Comparison of ENCODE assay signal across 8 cellular contexts in genomic region chr13:40668335-40668734, GRCh38. TPM values are rescaled to one million over a fixed set of nuclear protein-coding genes. Genes with fewer than 3 reads are reported as not detected.
DNase-seq lines count a peak whose midpoint lies in the region; TF ChIP-seq lines count a peak whose summit lies in the region.

No MANE protein-coding gene starts in this region.

- H3K27ac ChIP-seq in HEK293 (ENCODE audit: extremely low read depth, low read depth, low read length) = no peak overlapping the region
- no peak overlapping the region for H3K27ac ChIP-seq in cardiac muscle cell
- no peak overlapping the region for H3K27ac ChIP-seq in WERI-Rb-1

- DNase-seq in AG04449 (ENCODE audit: low read depth, low spot score) (no peak), cardiac muscle cell (ENCODE audit: low read depth in 1 of 2, low spot score in 1 of 2) (peak in 1 of 2 donors; percentile 41), WERI-Rb-1 (no peak), NCI-H526 treated with DMSO at 0.1 percent for 48 hours (lab: John Stamatoyannopoulos, UW) (no peak), putamen (ENCODE audit: low spot score) (no peak)
- DNase-seq in activated CD8-positive, alpha-beta memory T cell treated with anti-CD3 and anti-CD28 coated beads for 24 hours = peak; percentile 70
- peak; percentile 25 for DNase-seq in stimulated activated CD8-positive, alpha-beta memory T cell treated with anti-CD3 and anti-CD28 coated beads, Interleukin-12 subunit alpha, Interleukin-12 subunit beta, amount 100 ng/mL, for 1 hour (ENCODE audit: low read depth)

- no peak overlapping the region for H3K4me3 ChIP-seq in AG04449 (ENCODE audit: low read depth, low read length)
- H3K4me3 ChIP-seq in HEK293 (ENCODE audit: low read depth, low read length) = no peak overlapping the region
- H3K4me3 ChIP-seq in cardiac muscle cell = no peak overlapping the region
- no peak overlapping the region for H3K4me3 ChIP-seq in WERI-Rb-1 (ENCODE audit: low read depth, low read length)

- POLR2A ChIA-PET in AG04449 (lab: Yijun Ruan, JAX) = no interaction called here
- POLR2A ChIA-PET in HEK293 (lab: Yijun Ruan, JAX) = no interaction called here

- H3K27me3 ChIP-seq in cardiac muscle cell = no peaks in the 10 kb centered on the region
- no peaks in the 10 kb centered on the region for H3K27me3 ChIP-seq in WERI-Rb-1 (ENCODE audit: insufficient read depth, low read depth, severe bottlenecking)

- CTCF ChIA-PET in AG04449 (lab: Yijun Ruan, JAX) (interaction anchor here (1.1 to 2.8 kb wide), 2 partner anchors 14 to 726 kb away, joined by 5 to 16 read pairs; no protein-coding TSS in a partner anchor), HEK293 (lab: Yijun Ruan, JAX) (interaction anchor here (0.6 to 1.3 kb wide), 5 partner anchors 11 to 607 kb away, joined by 3 to 5 read pairs (median 4); no protein-coding TSS in a partner anchor)

- H3K9me3 ChIP-seq in HEK293 (ENCODE audit: control insufficient read depth, insufficient read depth, low read depth, low read length) = no peaks in the 10 kb centered on the region
- H3K9me3 ChIP-seq in cardiac muscle cell (ENCODE audit: low read depth) = no peaks in the 10 kb centered on the region
- no peaks in the 10 kb centered on the region for H3K9me3 ChIP-seq in WERI-Rb-1 (ENCODE audit: severe bottlenecking)

- H3K36me3 ChIP-seq in HEK293 (ENCODE audit: control insufficient read depth in 2 of 2, insufficient read depth in 1 of 2, low read length in 2 of 2) = no peaks in the 10 kb centered on the region
- no peaks in the 10 kb centered on the region for H3K36me3 ChIP-seq in cardiac muscle cell
- no peaks in the 10 kb centered on the region for H3K36me3 ChIP-seq in WERI-Rb-1

- peak; percentile 35 for TF ChIP-seq CTCF in AG04449 (IDR thresholded peaks at IDR 0.05; ENCODE audit: insufficient read depth, low read length, missing control alignments)
- TF ChIP-seq CTCF in HEK293 (tag by site-specific recombination; IDR thresholded peaks at IDR 0.05) = no peak
- peak; percentile 61 for TF ChIP-seq CTCF in cardiac muscle cell (IDR thresholded peaks at IDR 0.05; ENCODE audit: low read depth, low read length)
- TF ChIP-seq CTCF in WERI-Rb-1 (IDR thresholded peaks at IDR 0.05; ENCODE audit: low read depth, low read length) = no peak

- H3K4me1 ChIP-seq in HEK293 (ENCODE audit: control insufficient read depth, insufficient read depth, low read length) = peaks cover 14% of the 10 kb centered on the region
- H3K4me1 ChIP-seq in cardiac muscle cell (ENCODE audit: low read depth) = peaks cover under 1% of the 10 kb centered on the region

TF ChIP-seq in HEK293, 187 proteins besides CTCF, POLR2A, EP300 and RAD21:
- TF ChIP-seq ZIC2 (tag by site-specific recombination; IDR thresholded peaks at IDR 0.05) (no peak), SCRT2 (tag by site-specific recombination; IDR thresholded peaks at IDR 0.05) (peak; percentile 48; the same call in 1 of the 2 replicates), ZNF785 (tag by site-specific recombination; IDR thresholded peaks at IDR 0.05) (no peak), ZFP37 (tag by site-specific recombination; IDR thresholded peaks at IDR 0.05) (no peak), ZNF23 (tag by site-specific recombination; IDR thresholded peaks at IDR 0.05; ENCODE audit: borderline replicate concordance) (no peak), ZNF280C (tag by site-specific recombination; IDR thresholded peaks at IDR 0.05) (no peak), ZNF274 (IDR thresholded peaks at IDR 0.05; ENCODE audit: low read length) (no peak), ZNF274 (tag by site-specific recombination; IDR thresholded peaks at IDR 0.05; ENCODE audit: borderline replicate concordance) (no peak), ZNF433 (tag by site-specific recombination; IDR thresholded peaks at IDR 0.05; ENCODE audit: low read depth) (no peak), ZNF561 (tag by site-specific recombination; IDR thresholded peaks at IDR 0.05; ENCODE audit: borderline replicate concordance) (no peak), PATZ1 (tag by site-specific recombination; IDR thresholded peaks at IDR 0.05) (peak; percentile 49; the same call in 1 of the 2 replicates), SP7 (tag by site-specific recombination; IDR thresholded peaks at IDR 0.05) (no peak), GLIS1 (tag by site-specific recombination; IDR thresholded peaks at IDR 0.05) (no peak), ZNF768 (tag by site-specific recombination; IDR thresholded peaks at IDR 0.05) (no peak), KLF1 (tag by site-specific recombination; IDR thresholded peaks at IDR 0.05) (peak; percentile 75), ZNF239 (tag by site-specific recombination; IDR thresholded peaks at IDR 0.05) (no peak), ZNF837 (tag by site-specific recombination; IDR thresholded peaks at IDR 0.05) (no peak), ZNF513 (tag by site-specific recombination; IDR thresholded peaks at IDR 0.05) (no peak), ZNF701 (tag by site-specific recombination; IDR thresholded peaks at IDR 0.05) (no peak), KLF10 (tag by site-specific recombination; IDR thresholded peaks at IDR 0.05) (no peak), ZBTB21 (tag by site-specific recombination; IDR thresholded peaks at IDR 0.05) (no peak), ZNF202 (tag by site-specific recombination; IDR thresholded peaks at IDR 0.05; ENCODE audit: borderline replicate concordance) (no peak)

RNA-seq across cellular contexts. Expression of gene FOXO1, which starts 1.9 kb away (rescaled TPM):
- total RNA-seq in cardiac muscle cell = 6.8 and 10.5 TPM in 2 replicates
- polyA plus RNA-seq in cardiac muscle cell = 14.0 and 24.9 TPM in 2 replicates

Comparison
In these comparisons a context has a peak if more than half of its experiments do, and no peak if none do; other contexts are left out.
1. DNase-seq: peak in activated CD8-positive, alpha-beta memory T cell treated with anti-CD3 and anti-CD28 coated beads for 24 hours (single experiment) and stimulated activated CD8-positive, alpha-beta memory T cell treated with anti-CD3 and anti-CD28 coated beads, Interleukin-12 subunit alpha, Interleukin-12 subunit beta, amount 100 ng/mL, for 1 hour (single experiment); none in AG04449 (single experiment), WERI-Rb-1 (single experiment), NCI-H526 treated with DMSO at 0.1 percent for 48 hours (single experiment) and putamen (single experiment).
2. CTCF ChIP-seq: peak in AG04449 (single experiment) and cardiac muscle cell (single experiment); none in HEK293 (single experiment) and WERI-Rb-1 (single experiment).